In the genomic region with DNA sequence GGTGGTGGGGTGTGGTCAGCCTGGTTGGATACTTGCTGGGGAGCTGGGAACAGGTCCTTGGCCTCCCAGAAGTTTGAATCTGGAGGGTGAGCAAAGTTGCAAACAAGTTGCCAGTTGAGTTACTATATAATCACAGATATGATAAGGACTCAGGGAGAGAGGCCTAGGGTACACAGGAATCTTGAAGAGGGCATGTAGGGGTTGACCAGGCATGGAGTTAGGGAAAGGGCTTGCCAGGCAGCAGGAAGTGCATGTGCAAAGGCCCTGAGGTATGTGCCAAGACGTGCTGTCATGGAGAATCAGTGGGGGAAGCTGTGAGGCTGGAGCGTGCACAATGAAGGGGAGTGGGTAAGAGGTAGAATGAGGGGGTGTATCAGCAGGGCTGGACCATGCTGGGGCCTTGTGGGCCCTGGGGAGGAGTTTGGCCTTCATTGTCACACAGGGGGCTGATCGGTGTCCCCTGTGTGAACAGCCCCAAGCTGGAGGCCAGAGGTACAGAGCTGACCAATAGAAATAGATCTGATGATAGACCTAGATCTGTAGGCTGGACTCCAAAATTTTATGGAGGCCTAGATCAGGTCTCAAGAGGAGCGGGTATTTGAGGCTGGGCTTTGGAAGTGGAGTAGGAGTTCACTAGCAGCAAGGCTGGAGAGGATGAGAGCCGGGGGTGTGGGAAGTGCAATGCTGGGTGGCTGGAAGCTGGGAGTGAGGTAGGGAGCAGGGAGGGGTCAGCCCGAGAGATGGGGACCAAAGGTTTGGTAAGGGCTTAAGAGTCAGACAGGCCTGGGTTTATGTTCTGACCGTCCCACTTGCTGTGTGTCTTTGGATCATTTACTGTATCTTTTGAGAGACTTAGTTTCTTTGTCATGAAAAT, we compare ENCODE assay signal across 1 cellular context.
TF ChIP-seq lines count a peak whose summit lies in the region.

No MANE protein-coding gene starts in this region.

TF ChIP-seq in K562, 482 proteins besides CTCF, POLR2A, EP300 and RAD21:
- TF ChIP-seq, protein P1, sequence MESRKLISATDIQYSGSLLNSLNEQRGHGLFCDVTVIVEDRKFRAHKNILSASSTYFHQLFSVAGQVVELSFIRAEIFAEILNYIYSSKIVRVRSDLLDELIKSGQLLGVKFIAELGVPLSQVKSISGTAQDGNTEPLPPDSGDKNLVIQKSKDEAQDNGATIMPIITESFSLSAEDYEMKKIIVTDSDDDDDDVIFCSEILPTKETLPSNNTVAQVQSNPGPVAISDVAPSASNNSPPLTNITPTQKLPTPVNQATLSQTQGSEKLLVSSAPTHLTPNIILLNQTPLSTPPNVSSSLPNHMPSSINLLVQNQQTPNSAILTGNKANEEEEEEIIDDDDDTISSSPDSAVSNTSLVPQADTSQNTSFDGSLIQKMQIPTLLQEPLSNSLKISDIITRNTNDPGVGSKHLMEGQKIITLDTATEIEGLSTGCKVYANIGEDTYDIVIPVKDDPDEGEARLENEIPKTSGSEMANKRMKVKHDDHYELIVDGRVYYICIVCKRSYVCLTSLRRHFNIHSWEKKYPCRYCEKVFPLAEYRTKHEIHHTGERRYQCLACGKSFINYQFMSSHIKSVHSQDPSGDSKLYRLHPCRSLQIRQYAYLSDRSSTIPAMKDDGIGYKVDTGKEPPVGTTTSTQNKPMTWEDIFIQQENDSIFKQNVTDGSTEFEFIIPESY (CRISPR knock-in tag; IDR thresholded peaks at IDR 0.05) = no peak
- TF ChIP-seq, protein P2, sequence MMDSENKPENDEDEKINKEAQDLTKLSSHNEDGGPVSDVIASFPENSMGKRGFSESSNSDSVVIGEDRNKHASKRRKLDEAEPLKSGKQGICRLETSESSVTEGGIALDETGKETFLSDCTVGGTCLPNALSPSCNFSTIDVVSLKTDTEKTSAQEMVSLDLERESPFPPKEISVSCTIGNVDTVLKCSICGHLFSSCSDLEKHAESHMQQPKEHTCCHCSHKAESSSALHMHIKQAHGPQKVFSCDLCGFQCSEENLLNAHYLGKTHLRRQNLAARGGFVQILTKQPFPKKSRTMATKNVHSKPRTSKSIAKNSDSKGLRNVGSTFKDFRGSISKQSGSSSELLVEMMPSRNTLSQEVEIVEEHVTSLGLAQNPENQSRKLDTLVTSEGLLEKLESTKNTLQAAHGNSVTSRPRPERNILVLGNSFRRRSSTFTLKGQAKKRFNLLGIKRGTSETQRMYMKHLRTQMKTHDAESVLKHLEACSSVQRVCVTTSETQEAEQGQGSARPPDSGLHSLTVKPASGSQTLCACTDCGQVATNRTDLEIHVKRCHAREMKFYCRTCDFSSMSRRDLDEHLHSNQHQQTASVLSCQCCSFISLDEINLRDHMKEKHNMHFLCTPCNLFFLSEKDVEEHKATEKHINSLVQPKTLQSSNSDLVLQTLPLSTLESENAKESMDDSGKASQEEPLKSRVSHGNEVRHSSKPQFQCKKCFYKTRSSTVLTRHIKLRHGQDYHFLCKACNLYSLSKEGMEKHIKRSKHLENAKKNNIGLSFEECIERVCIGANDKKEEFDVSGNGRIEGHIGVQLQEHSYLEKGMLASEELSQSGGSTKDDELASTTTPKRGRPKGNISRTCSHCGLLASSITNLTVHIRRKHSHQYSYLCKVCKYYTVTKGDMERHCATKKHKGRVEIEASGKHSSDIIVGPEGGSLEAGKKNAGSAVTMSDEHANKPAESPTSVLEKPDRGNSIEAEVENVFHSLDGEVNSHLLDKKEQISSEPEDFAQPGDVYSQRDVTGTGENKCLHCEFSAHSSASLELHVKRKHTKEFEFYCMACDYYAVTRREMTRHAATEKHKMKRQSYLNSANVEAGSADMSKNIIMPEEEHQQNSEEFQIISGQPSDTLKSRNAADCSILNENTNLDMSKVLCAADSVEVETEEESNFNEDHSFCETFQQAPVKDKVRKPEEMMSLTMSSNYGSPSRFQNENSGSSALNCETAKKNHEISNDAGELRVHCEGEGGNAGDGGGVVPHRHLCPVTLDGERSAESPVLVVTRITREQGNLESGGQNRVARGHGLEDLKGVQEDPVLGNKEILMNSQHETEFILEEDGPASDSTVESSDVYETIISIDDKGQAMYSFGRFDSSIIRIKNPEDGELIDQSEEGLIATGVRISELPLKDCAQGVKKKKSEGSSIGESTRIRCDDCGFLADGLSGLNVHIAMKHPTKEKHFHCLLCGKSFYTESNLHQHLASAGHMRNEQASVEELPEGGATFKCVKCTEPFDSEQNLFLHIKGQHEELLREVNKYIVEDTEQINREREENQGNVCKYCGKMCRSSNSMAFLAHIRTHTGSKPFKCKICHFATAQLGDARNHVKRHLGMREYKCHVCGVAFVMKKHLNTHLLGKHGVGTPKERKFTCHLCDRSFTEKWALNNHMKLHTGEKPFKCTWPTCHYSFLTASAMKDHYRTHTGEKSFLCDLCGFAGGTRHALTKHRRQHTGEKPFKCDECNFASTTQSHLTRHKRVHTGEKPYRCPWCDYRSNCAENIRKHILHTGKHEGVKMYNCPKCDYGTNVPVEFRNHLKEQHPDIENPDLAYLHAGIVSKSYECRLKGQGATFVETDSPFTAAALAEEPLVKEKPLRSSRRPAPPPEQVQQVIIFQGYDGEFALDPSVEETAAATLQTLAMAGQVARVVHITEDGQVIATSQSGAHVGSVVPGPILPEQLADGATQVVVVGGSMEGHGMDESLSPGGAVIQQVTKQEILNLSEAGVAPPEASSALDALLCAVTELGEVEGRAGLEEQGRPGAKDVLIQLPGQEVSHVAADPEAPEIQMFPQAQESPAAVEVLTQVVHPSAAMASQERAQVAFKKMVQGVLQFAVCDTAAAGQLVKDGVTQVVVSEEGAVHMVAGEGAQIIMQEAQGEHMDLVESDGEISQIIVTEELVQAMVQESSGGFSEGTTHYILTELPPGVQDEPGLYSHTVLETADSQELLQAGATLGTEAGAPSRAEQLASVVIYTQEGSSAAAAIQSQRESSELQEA (IDR thresholded peaks at IDR 0.05; ENCODE audit: low read depth) = no peak
- no peak for TF ChIP-seq ZNF644 (tag; IDR thresholded peaks at IDR 0.05; ENCODE audit: low read depth)
- TF ChIP-seq BCOR (IDR thresholded peaks at IDR 0.05) = peak; percentile 61
- no peak for TF ChIP-seq MECOM (CRISPR knock-in tag; IDR thresholded peaks at IDR 0.05)
- TF ChIP-seq RBM14 (IDR thresholded peaks at IDR 0.05; ENCODE audit: borderline replicate concordance, insufficient read depth, low read depth, low read length) = no peak
- TF ChIP-seq SMARCA5 (IDR thresholded peaks at IDR 0.05) = peak; percentile 73
- TF ChIP-seq PHF21A (IDR thresholded peaks at IDR 0.05; ENCODE audit: borderline replicate concordance, low read depth) = no peak
- TF ChIP-seq, protein P3, sequence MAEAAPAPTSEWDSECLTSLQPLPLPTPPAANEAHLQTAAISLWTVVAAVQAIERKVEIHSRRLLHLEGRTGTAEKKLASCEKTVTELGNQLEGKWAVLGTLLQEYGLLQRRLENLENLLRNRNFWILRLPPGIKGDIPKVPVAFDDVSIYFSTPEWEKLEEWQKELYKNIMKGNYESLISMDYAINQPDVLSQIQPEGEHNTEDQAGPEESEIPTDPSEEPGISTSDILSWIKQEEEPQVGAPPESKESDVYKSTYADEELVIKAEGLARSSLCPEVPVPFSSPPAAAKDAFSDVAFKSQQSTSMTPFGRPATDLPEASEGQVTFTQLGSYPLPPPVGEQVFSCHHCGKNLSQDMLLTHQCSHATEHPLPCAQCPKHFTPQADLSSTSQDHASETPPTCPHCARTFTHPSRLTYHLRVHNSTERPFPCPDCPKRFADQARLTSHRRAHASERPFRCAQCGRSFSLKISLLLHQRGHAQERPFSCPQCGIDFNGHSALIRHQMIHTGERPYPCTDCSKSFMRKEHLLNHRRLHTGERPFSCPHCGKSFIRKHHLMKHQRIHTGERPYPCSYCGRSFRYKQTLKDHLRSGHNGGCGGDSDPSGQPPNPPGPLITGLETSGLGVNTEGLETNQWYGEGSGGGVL (CRISPR knock-in tag; IDR thresholded peaks at IDR 0.05) = no peak
- TF ChIP-seq MEF2D (tag; conservative IDR thresholded peaks at IDR 0.05; ENCODE audit: low read depth) = no peak
- no peak for TF ChIP-seq FOXJ2 (tag; IDR thresholded peaks at IDR 0.05)
- TF ChIP-seq, protein P4, sequence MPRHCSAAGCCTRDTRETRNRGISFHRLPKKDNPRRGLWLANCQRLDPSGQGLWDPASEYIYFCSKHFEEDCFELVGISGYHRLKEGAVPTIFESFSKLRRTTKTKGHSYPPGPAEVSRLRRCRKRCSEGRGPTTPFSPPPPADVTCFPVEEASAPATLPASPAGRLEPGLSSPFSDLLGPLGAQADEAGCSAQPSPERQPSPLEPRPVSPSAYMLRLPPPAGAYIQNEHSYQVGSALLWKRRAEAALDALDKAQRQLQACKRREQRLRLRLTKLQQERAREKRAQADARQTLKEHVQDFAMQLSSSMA (CRISPR knock-in tag; IDR thresholded peaks at IDR 0.05) = no peak
- TF ChIP-seq NR2C1 (IDR thresholded peaks at IDR 0.05) = no peak
- no peak for TF ChIP-seq NR2C1 (tag; IDR thresholded peaks at IDR 0.05)
- no peak for TF ChIP-seq ZNF431 (CRISPR knock-in tag; IDR thresholded peaks at IDR 0.05)
- no peak for TF ChIP-seq ZNF77 (CRISPR knock-in tag; IDR thresholded peaks at IDR 0.05)
- no peak for TF ChIP-seq CCAR2 (IDR thresholded peaks at IDR 0.05; ENCODE audit: low read depth, low read length)
- TF ChIP-seq WHSC1 (IDR thresholded peaks at IDR 0.05; ENCODE audit: low read length) = no peak
- TF ChIP-seq ZBTB7A (IDR thresholded peaks at IDR 0.05; ENCODE audit: borderline replicate concordance, control insufficient read depth, low read depth, low read length) = 0 out of 2 replicates have a peak, but pooled peaks have one; percentile 11
- no peak for TF ChIP-seq PURB (CRISPR knock-in tag; IDR thresholded peaks at IDR 0.05; ENCODE audit: low read depth)
- no peak for TF ChIP-seq ZNF778 (CRISPR knock-in tag; IDR thresholded peaks at IDR 0.05)
